1 cellular context compared by ENCODE assay signal in the genomic region with DNA sequence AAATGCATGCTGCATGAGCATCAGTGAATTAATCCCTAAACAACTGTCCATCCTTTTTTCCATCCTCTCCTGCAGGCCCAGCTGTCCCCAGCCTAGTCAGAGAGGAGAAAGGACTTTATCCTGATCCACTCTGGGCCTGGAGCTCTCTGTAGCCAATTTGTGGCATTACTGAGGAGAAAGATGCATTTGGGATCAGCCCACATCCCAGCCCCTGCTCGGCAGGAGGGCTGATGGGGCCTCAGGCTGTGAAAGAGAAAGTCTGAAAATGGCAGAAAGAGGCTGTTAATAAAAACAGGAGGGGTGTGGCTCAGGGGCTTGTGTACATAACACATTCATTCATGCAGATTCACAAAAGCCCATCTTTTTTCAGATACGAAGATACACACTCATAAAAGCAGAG.
TF ChIP-seq lines count a peak whose summit lies in the region.

No MANE protein-coding gene starts in this region.

TF ChIP-seq in GM23338, 12 proteins besides CTCF, POLR2A, EP300 and RAD21 (continued from another document):
- no peak for TF ChIP-seq ZNF331 (CRISPR knock-in tag; IDR thresholded peaks at IDR 0.05; ENCODE audit: low read depth)
- no peak for TF ChIP-seq EZH2phosphoT487 (IDR thresholded peaks at IDR 0.05; ENCODE audit: unreplicated experiment)
